Comparison of ENCODE assay signal across 8 cellular contexts in the genomic region with DNA sequence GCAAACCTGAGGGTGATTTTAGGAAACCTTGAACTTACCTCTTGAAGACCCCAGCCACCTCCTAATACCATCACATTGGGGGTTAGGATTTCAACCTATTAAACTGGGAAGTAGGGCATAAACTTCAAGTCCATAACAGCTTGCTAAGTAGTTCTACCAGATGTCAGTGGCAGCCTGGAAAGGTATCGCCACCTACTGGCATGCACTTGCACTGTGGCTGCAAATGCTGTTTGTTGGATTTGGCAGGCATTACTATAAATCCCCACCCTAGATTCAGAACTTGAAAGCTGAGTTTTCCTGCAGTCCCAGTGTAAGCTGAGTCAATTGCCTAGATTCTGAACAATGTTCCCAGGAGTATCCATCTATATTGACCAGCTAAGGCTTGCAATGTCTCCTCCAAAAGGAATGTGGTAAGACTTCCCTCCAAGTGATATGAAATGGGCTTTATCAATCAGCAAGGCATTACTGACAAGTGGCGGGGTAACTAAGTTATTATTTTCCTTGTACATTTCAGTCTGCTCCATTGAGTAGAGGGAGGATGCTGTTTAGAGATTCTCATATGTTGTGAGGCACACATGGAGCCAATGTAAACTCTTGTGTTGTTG.
A peak's percentile ranks its signal among the peaks of the same experiment; 100 is the strongest.
DNase-seq lines count a peak whose midpoint lies in the region; ATAC-seq, FAIRE-seq and TF ChIP-seq lines count a peak whose summit lies in the region.

No MANE protein-coding gene starts in this region.

- H3K9ac ChIP-seq in liver (ENCODE audit: low read depth in 1 of 2, low read length in 2 of 2), result no peak overlapping the region

- H3K9me3 ChIP-seq in MG63 (no peaks in the 10 kb centered on the region), WERI-Rb-1 (ENCODE audit: severe bottlenecking) (peaks cover 8% of the 10 kb centered on the region), liver (ENCODE audit: control insufficient read depth in 4 of 4, low read length in 3 of 4) (peaks cover 0 to 5% (median 0%) of the 10 kb centered on the region in 4 donors)

- FAIRE-seq in bronchial epithelial cell (lab: Jason Lieb, UNC), result peak; percentile 73

- peak; percentile 86 to 93 for TF ChIP-seq RAD21 in liver (IDR thresholded peaks at IDR 0.05)

- H3K4me1 ChIP-seq in liver (ENCODE audit: control insufficient read depth in 4 of 4, insufficient read depth in 4 of 4, low read length in 3 of 4), result no peaks in the 10 kb centered on the region

- H3K27ac ChIP-seq in WERI-Rb-1 (no peak overlapping the region), liver (ENCODE audit: low read depth in 1 of 2, low read length in 2 of 2) (no peak overlapping the region)

- TF ChIP-seq CTCF in WERI-Rb-1 (IDR thresholded peaks at IDR 0.05; ENCODE audit: low read depth, low read length) (peak; percentile 99), bronchial epithelial cell (IDR thresholded peaks at IDR 0.05; ENCODE audit: insufficient read depth, low read length, severe bottlenecking) (peak; percentile 82), liver (IDR thresholded peaks at IDR 0.05; ENCODE audit: low read depth, low read length, missing input control) (peak; percentile 69)

- H3K4me3 ChIP-seq in MG63 (no peak overlapping the region), WERI-Rb-1 (ENCODE audit: low read depth, low read length) (no peak overlapping the region), bronchial epithelial cell (ENCODE audit: low read depth, low read length) (no peak overlapping the region), liver (ENCODE audit: low read depth in 1 of 3, low read length in 3 of 3) (no peak overlapping the region)

- intact Hi-C loops in Right ventricle myocardium superior (cut with DNase I) (loop anchor here (10.0 kb wide), 1 partner anchor 319 kb away; no protein-coding TSS in a partner anchor), Right ventricle myocardium inferior (cut with DNase I) (loop anchor here (5.0 to 10.0 kb wide), 3 partner anchors 131 to 339 kb away; no protein-coding TSS in a partner anchor)

- H3K36me3 ChIP-seq in MG63 (no peaks in the 10 kb centered on the region), WERI-Rb-1 (no peaks in the 10 kb centered on the region), bronchial epithelial cell (ENCODE audit: control insufficient read depth, insufficient read depth, low read length) (no peaks in the 10 kb centered on the region), liver (ENCODE audit: control insufficient read depth in 4 of 4, insufficient read depth in 3 of 4, low read depth in 1 of 4, low read length in 3 of 4) (no peaks in the 10 kb centered on the region)

- H3K27me3 ChIP-seq in MG63, result no peaks in the 10 kb centered on the region
- no peaks in the 10 kb centered on the region for H3K27me3 ChIP-seq in WERI-Rb-1 (ENCODE audit: insufficient read depth, low read depth, severe bottlenecking)
- no peaks in the 10 kb centered on the region for H3K27me3 ChIP-seq in bronchial epithelial cell (ENCODE audit: control insufficient read depth, insufficient read depth, low read length)
- no peaks in the 10 kb centered on the region for H3K27me3 ChIP-seq in liver (ENCODE audit: control insufficient read depth in 4 of 4, insufficient read depth in 4 of 4, low read length in 3 of 4)

- ATAC-seq in Right ventricle myocardium superior (ENCODE audit: poor library complexity) (peak; percentile 60), Right ventricle myocardium inferior (no peak), HG03460 (IDR thresholded peaks at IDR 0.05; ENCODE audit: unreplicated experiment) (no peak)

- WGBS in liver, result 72% methylated on average over 2 of the region's 2 CpGs

- DNase-seq in Right ventricle myocardium superior (peak; percentile 60), Right ventricle myocardium inferior (ENCODE audit: missing footprints) (no peak), MG63 (peak; percentile 49), WERI-Rb-1 (peak; percentile 93), bronchial epithelial cell (ENCODE audit: low read depth) (peak; percentile 63)
- peak; percentile 33 to 47 for DNase-seq in stimulated activated CD8-positive, alpha-beta memory T cell treated with anti-CD3 and anti-CD28 coated beads, Interleukin-2, amount 100 ng/mL, for 1 hour (ENCODE audit: low read depth in 2 of 2)

TF ChIP-seq in liver, 16 proteins besides CTCF, POLR2A, EP300 and RAD21:
- TF ChIP-seq TAF1 (conservative IDR thresholded peaks at IDR 0.05), result no peak
- TF ChIP-seq REST (IDR thresholded peaks at IDR 0.05), result no peak
- TF ChIP-seq FOXA2 (IDR thresholded peaks at IDR 0.05), result no peak
- no peak for TF ChIP-seq SP1 (IDR thresholded peaks at IDR 0.05)
- no peak for TF ChIP-seq ATF3 (IDR thresholded peaks at IDR 0.05)
- TF ChIP-seq FOXA1 (IDR thresholded peaks at IDR 0.05), result no peak
- TF ChIP-seq HNF4G (IDR thresholded peaks at IDR 0.05), result no peak
- TF ChIP-seq YY1 (IDR thresholded peaks at IDR 0.05), result no peak
- TF ChIP-seq ZBTB33 (IDR thresholded peaks at IDR 0.05), result no peak
- TF ChIP-seq JUND (IDR thresholded peaks at IDR 0.05), result no peak
- TF ChIP-seq MAX (IDR thresholded peaks at IDR 0.05), result no peak
- TF ChIP-seq NR2F2 (IDR thresholded peaks at IDR 0.05), result no peak
